16 cellular contexts compared by ENCODE assay signal in the genomic region with DNA sequence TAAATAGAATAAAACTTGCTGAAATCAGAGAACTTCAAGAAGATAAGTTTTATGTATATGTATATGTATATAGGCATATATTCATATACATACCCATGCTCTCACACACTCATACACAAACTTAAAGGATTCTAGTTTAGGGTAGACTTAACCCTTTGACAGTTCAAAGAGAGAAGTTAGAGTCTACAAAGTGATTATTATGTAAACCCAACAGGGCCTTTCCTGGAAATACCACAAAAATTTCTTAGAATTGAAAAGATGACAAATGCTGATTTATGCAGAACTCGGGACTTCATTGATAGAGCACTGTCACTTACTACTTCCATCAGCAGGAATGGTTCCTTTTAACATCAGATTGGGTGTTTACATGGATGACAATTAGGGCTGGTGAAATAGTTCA.
"Had no signal": no experiment of that assay in that cellular context is flagged by ENCODE, and none has a peak within 500 bp of the region (broad histone marks: within the 10 kb centered on the region; RNA-seq: fewer than 3 reads in every experiment).

No MANE protein-coding gene starts in this region.

- H3K36me3 ChIP-seq: left ventricle myocardium inferior, spleen, tibial nerve, uterus had no signal

- H3K27ac ChIP-seq: left ventricle myocardium inferior, spleen, tibial nerve, uterus, VCaP had no signal

- H3K9me3 ChIP-seq: left ventricle myocardium inferior, spleen, tibial nerve, uterus had no signal

- H3K9me3 Mint-ChIP-seq: immature natural killer cell had no signal

- H3K27ac Mint-ChIP-seq: activated naive CD4-positive, alpha-beta T cell treated with anti-CD3 and anti-CD28 coated beads, Interleukin-2, amount 50 U/mL, for 72 hours; immature natural killer cell had no signal

- H3K27me3 ChIP-seq: spleen, tibial nerve, uterus had no signal

- H3K4me1 ChIP-seq: uterus had no signal

- H3K4me3 ChIP-seq: left ventricle myocardium inferior, spleen, tibial nerve, uterus had no signal

- DNase-seq: activated CD4-positive, alpha-beta T cell treated with anti-CD3 and anti-CD28 coated beads for 4 hours; activated CD8-positive, alpha-beta memory T cell treated with anti-CD3 and anti-CD28 coated beads, Interleukin-2, amount 50 U/mL, for 48 hours; activated gamma-delta T cell treated with Interleukin-2 at 50 U/mL for 16 hours; amniotic stem cell; immature natural killer cell; kidney glomerular epithelial cell; left ventricle myocardium inferior; retina; spleen; stimulated activated CD4-positive, alpha-beta T cell treated with anti-CD3 and anti-CD28 coated beads, Interleukin-4, amount 100 ng/mL, for 4 hours; stimulated activated naive CD4-positive, alpha-beta T cell; T1000; uterus had no signal
